8 cellular contexts compared by ENCODE assay signal in the genomic region with DNA sequence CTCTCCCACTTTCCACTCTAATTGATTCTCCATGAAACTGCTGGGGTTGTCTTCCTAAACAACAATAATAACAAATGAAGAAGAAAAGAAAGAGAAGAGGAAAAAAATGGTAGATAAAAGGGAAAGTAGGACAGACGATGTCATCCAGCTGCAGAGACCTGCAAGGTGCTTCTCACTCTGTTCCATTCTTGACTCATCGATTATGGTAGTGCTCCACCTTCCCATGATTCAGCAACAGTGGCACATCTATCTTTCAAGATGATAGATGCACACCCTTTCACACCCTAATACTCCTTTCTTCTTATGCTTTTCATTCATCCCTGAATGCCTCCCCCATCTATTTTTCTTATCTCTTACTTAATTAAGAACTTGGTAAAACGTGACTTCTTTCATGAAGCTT.
"Had no signal": no experiment of that assay in that cellular context is flagged by ENCODE, and none has a peak within 500 bp of the region (broad histone marks: within the 10 kb centered on the region; RNA-seq: fewer than 3 reads in every experiment).

No MANE protein-coding gene starts in this region.

- FAIRE-seq: HTR-8/SVneo, K562 had no signal

- H3K4me3 ChIP-seq: GM23338, K562 had no signal

- DNase-seq: H9, HCEC 1CT, HFFc6, IMR-90, KG1 had no signal

- H3K27ac Mint-ChIP-seq: GM23338, H9, HFFc6 had no signal

- H3K4me3 Mint-ChIP-seq: GM23338, H9, HFFc6 had no signal

- H3K9me3 Mint-ChIP-seq: GM23338, H9 had no signal
